ENCODE assay signal across 13 cellular contexts in the genomic region with DNA sequence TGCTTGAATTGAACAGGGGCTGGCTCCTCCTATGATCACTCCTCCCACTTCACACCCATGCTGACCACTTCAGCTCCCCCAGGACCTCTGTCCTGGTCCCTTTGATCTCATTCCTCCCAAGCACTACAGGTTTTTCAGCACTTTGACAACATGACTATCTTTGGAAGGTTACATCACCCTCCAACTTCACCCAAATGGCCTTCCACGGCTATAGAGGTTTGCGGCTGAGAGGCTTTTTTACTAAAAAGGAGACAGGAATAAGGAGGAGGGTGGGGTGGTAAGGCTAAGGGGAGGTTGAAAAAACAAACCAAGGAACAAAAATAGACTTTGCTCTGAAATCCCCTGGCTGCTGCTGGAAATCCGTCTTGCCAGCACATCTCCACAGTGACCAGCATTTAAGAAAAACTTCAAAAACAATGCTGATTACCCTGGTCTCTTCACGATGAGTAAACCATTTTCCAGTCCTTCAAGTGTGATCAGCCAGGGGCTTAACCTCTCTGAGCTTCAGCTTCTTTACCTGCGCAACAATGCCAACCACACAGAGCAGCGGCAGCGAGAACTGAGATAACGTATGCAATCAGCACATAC.
DNase-seq lines count a peak whose midpoint lies in the region; ATAC-seq and TF ChIP-seq lines count a peak whose summit lies in the region.
"Had no signal": no experiment of that assay in that cellular context is flagged by ENCODE, and none has a peak within 500 bp of the region (broad histone marks: within the 10 kb centered on the region; RNA-seq: fewer than 3 reads in every experiment).

No MANE protein-coding gene starts in this region.

- H4K12ac ChIP-seq in trophoblast cell (ENCODE audit: low read depth, low read length): no peak overlapping the region

- H2BK12ac ChIP-seq in trophoblast cell (ENCODE audit: low read length): no peak overlapping the region

- no peak overlapping the region for H2AK5ac ChIP-seq in trophoblast cell (ENCODE audit: low read length)

- H3K4me1 ChIP-seq in esophagus muscularis mucosa (peaks cover 53 to 98% (median 96%) of the 10 kb centered on the region in 4 donors), trophoblast cell (ENCODE audit: control insufficient read depth in 1 of 2, insufficient read depth in 2 of 2, low read length in 2 of 2) (peaks cover 18 to 30% of the 10 kb centered on the region in 2 experiments)

- no peaks in the 10 kb centered on the region for H3K9me3 Mint-ChIP-seq in activated naive CD8-positive, alpha-beta T cell treated with anti-CD3 and anti-CD28 coated beads for 36 hours
- H3K9me3 Mint-ChIP-seq: CD4-positive, alpha-beta T cell had no signal

- H2BK5ac ChIP-seq in trophoblast cell (ENCODE audit: low read depth, low read length, poor library complexity): no peak overlapping the region

- 27% methylated on average over 8 of the region's 8 CpGs for WGBS in esophagus muscularis mucosa
- no CpG with 5 or more reads among the region's 8 CpGs for WGBS in trophoblast cell (ENCODE audit: extremely low coverage, insufficient coverage, insufficient read length)

- H3K4me3 Mint-ChIP-seq in activated naive CD8-positive, alpha-beta T cell treated with anti-CD3 and anti-CD28 coated beads for 36 hours: no peak overlapping the region
- H3K4me3 Mint-ChIP-seq: CD4-positive, alpha-beta T cell had no signal

- DNase-seq in AG10803 (ENCODE audit: low read depth) (peak; percentile 56), LHCN-M2 (ENCODE audit: low read depth) (peak; percentile 12), esophagus muscularis mucosa (ENCODE audit: extremely low spot score) (no peak), trophoblast cell (peak; percentile 64 to 65), SK-N-DZ (ENCODE audit: low spot score) (no peak)
- DNase-seq in activated naive CD8-positive, alpha-beta T cell treated with anti-CD3 and anti-CD28 coated beads for 36 hours: no peak
- DNase-seq: activated CD4-positive, alpha-beta T cell treated with anti-CD3 and anti-CD28 coated beads, Interleukin-2, amount 50 U/mL, for 1 hour; CD4-positive, alpha-beta T cell; erythroblast; NCI-H446 treated with DMSO at 0.1 percent for 48 hours; stimulated activated CD4-positive, alpha-beta T cell treated with anti-CD3 and anti-CD28 coated beads, Interleukin-12 subunit alpha, Interleukin-12 subunit beta, amount 100 ng/mL, for 4 hours had no signal

- no peak overlapping the region for H3K4me3 ChIP-seq in AG10803 (ENCODE audit: low read length)
- no peak overlapping the region for H3K4me3 ChIP-seq in esophagus muscularis mucosa
- no peak overlapping the region for H3K4me3 ChIP-seq in trophoblast cell (ENCODE audit: low read depth, low read length)

- no peak for TF ChIP-seq EP300 in esophagus muscularis mucosa (IDR thresholded peaks at IDR 0.05)

- no peak overlapping the region for H3K23ac ChIP-seq in trophoblast cell (ENCODE audit: low read length)

- H3K4ac ChIP-seq in trophoblast cell (ENCODE audit: low read depth, low read length): no peak overlapping the region

- no peak for ATAC-seq in GM21825 (IDR thresholded peaks at IDR 0.05; ENCODE audit: unreplicated experiment)
- ATAC-seq in GM21576 (IDR thresholded peaks at IDR 0.05; ENCODE audit: unreplicated experiment): no peak

- H2BK120ac ChIP-seq in trophoblast cell (ENCODE audit: insufficient read depth, low read length, poor library complexity): no peak overlapping the region

- H3K27ac ChIP-seq in esophagus muscularis mucosa (replicated peaks in 1 of 4): peak overlapping the region; percentile 85 to 96 (median 92)
- peak overlapping the region; percentile 38 for H3K27ac ChIP-seq in trophoblast cell (ENCODE audit: low read depth, low read length)

- peaks cover 3% of the 10 kb centered on the region for H3K79me1 ChIP-seq in trophoblast cell (ENCODE audit: low read length)

- no peak overlapping the region for H3K9ac ChIP-seq in trophoblast cell (ENCODE audit: low read length)

- no peak overlapping the region for H4K91ac ChIP-seq in trophoblast cell (ENCODE audit: low read depth, low read length)

- H3K79me2 ChIP-seq in trophoblast cell (ENCODE audit: control insufficient read depth, insufficient read depth, low read length, poor library complexity): no peaks in the 10 kb centered on the region

- H2AFZ ChIP-seq in trophoblast cell (ENCODE audit: insufficient read depth, low read length, poor library complexity): no peak overlapping the region

- H3K9me3 ChIP-seq in esophagus muscularis mucosa (no peaks in the 10 kb centered on the region), trophoblast cell (ENCODE audit: insufficient read depth, low read depth, low read length) (no peaks in the 10 kb centered on the region)

- H3K36me3 ChIP-seq in esophagus muscularis mucosa: peaks cover 14 to 52% (median 19%) of the 10 kb centered on the region in 4 donors
- H3K36me3 ChIP-seq in trophoblast cell (ENCODE audit: control insufficient read depth in 1 of 2, insufficient read depth in 2 of 2, low read length in 2 of 2): peaks cover 21 to 42% of the 10 kb centered on the region in 2 experiments

- no peak overlapping the region for H3K27ac Mint-ChIP-seq in activated naive CD8-positive, alpha-beta T cell treated with anti-CD3 and anti-CD28 coated beads for 36 hours
- H3K27ac Mint-ChIP-seq: CD4-positive, alpha-beta T cell had no signal

- TF ChIP-seq POLR2A in esophagus muscularis mucosa (IDR thresholded peaks at IDR 0.05; ENCODE audit: low read depth): no peak

- H3K36me3 Mint-ChIP-seq in activated naive CD8-positive, alpha-beta T cell treated with anti-CD3 and anti-CD28 coated beads for 36 hours: no peaks in the 10 kb centered on the region

- no peak for TF ChIP-seq CTCF in AG10803 (conservative IDR thresholded peaks at IDR 0.05; ENCODE audit: low read length)
- no peak for TF ChIP-seq CTCF in esophagus muscularis mucosa (IDR thresholded peaks at IDR 0.05)

- H3K27me3 Mint-ChIP-seq in activated naive CD8-positive, alpha-beta T cell treated with anti-CD3 and anti-CD28 coated beads for 36 hours: no peaks in the 10 kb centered on the region
- H3K27me3 Mint-ChIP-seq: CD4-positive, alpha-beta T cell had no signal

- H4K8ac ChIP-seq in trophoblast cell (ENCODE audit: low read depth, low read length): no peak overlapping the region

- intact Hi-C loops in esophagus muscularis mucosa (cut with DNase I): no loop called here

- H3K4me2 ChIP-seq in trophoblast cell (ENCODE audit: low read length): no peak overlapping the region

- no peaks in the 10 kb centered on the region for H3K4me1 Mint-ChIP-seq in activated naive CD8-positive, alpha-beta T cell treated with anti-CD3 and anti-CD28 coated beads for 36 hours

- no peak overlapping the region for H3K14ac ChIP-seq in trophoblast cell (ENCODE audit: low read length)

- no peaks in the 10 kb centered on the region for H3K27me3 ChIP-seq in esophagus muscularis mucosa
- no peaks in the 10 kb centered on the region for H3K27me3 ChIP-seq in trophoblast cell (ENCODE audit: insufficient read depth, low read length)

- no peak overlapping the region for H3K18ac ChIP-seq in trophoblast cell (ENCODE audit: low read length)

Comparison
In these comparisons a context has a peak if more than half of its experiments do, and no peak if none do; other contexts are left out.
1. DNase-seq: peak in AG10803 (single experiment), LHCN-M2 (single experiment) and trophoblast cell (2 of 2); none in esophagus muscularis mucosa (single experiment), activated naive CD8-positive, alpha-beta T cell treated with anti-CD3 and anti-CD28 coated beads for 36 hours (single experiment) and SK-N-DZ (single experiment).